In the genomic region with DNA sequence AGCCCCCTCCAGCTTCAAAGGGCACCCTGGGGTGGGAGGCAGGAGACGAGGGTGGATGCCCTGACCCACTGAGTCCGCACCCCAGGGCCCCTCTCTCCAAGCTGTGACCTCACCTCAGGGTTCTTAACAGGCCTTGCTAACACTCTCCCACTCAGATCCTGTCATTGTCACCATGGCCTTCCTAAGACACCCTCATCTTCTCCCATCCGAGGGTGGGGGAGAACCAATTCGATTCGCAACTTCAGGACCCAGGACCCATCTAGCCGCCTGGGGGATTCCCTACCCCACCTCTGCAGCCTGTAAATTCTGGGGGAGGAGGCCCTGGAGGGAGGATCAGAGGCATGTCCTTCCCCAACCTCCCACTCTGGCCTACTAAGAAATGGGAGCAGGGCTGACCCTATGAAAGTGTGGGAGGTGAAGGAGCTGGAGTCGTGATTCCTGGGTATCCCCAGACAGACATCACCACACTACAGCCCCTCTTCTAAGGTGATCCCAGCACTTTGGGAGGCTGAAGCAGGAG, we compare ENCODE assay signal across 7 cellular contexts. TPM values are rescaled to one million over a fixed set of nuclear protein-coding genes. Genes with fewer than 3 reads are reported as not detected.
DNase-seq lines count a peak whose midpoint lies in the region; ATAC-seq, FAIRE-seq and TF ChIP-seq lines count a peak whose summit lies in the region.

No MANE protein-coding gene starts in this region.

- peaks cover 4% of the 10 kb centered on the region for H3K36me3 ChIP-seq in colonic mucosa
- H3K36me3 ChIP-seq in skeletal muscle satellite cell (ENCODE audit: insufficient read depth, low read length) = peaks cover 22% of the 10 kb centered on the region

- H3K9ac ChIP-seq in colonic mucosa (ENCODE audit: low read depth in 2 of 2, low read length in 2 of 2) (no peak overlapping the region), skeletal muscle satellite cell (ENCODE audit: low read depth, low read length) (peak overlapping the region; percentile 45)

- FAIRE-seq in H54 (lab: Jason Lieb, UNC) = no peak

- H3K9me3 ChIP-seq in colonic mucosa (no peaks in the 10 kb centered on the region), skeletal muscle satellite cell (replicated peaks; ENCODE audit: low read length) (no peaks in the 10 kb centered on the region)

- H3K4me2 ChIP-seq in skeletal muscle satellite cell (ENCODE audit: low read length) = peak overlapping the region; percentile 57

- peak overlapping the region; percentile 63 for H3K27ac ChIP-seq in colonic mucosa

- H3K27me3 ChIP-seq in colonic mucosa = no peaks in the 10 kb centered on the region
- H3K27me3 ChIP-seq in skeletal muscle satellite cell (ENCODE audit: control insufficient read depth, insufficient read depth, low read length) = no peaks in the 10 kb centered on the region

- no peak for TF ChIP-seq CTCF in colonic mucosa (IDR thresholded peaks at IDR 0.05)

- DNase-seq in colonic mucosa (no peak), NCI-H2227 treated with DMSO at 0.1 percent for 48 hours (lab: John Stamatoyannopoulos, UW) (no peak), H54 (ENCODE audit: insufficient read length, low spot score) (no peak)
- DNase-seq in stimulated activated CD8-positive, alpha-beta memory T cell treated with anti-CD3 and anti-CD28 coated beads, Interleukin-4, amount 100 ng/mL, for 48 hours = no peak

- no peak for TF ChIP-seq POLR2A in H54 (IDR thresholded peaks at IDR 0.05; ENCODE audit: low read depth, low read length)

- H3K4me3 ChIP-seq in colonic mucosa = no peak overlapping the region
- H3K4me3 ChIP-seq in skeletal muscle satellite cell (ENCODE audit: low read length) = no peak overlapping the region

- H3K4me1 ChIP-seq in colonic mucosa (peaks cover 19% of the 10 kb centered on the region), skeletal muscle satellite cell (ENCODE audit: control insufficient read depth, insufficient read depth, low read length) (peaks cover 25% of the 10 kb centered on the region)

- ATAC-seq in GM19395 (IDR thresholded peaks at IDR 0.05; ENCODE audit: unreplicated experiment) (peak; percentile 20), HG03103 (IDR thresholded peaks at IDR 0.05; ENCODE audit: low read depth, unreplicated experiment) (peak; percentile 5)

- intact Hi-C loops in colonic mucosa (cut with DNase I) = no loop called here

RNA-seq across cellular contexts. Expression of a gene that starts 17.4 kb away (rescaled TPM):
- 10 to 100 TPM; 64.9 to 79.6 TPM for total RNA-seq in colonic mucosa
- total RNA-seq in skeletal muscle satellite cell (2012; rRNA removed) = 62.9 and 69.2 TPM in 2 replicates

RNA-seq across cellular contexts. Expression of a gene that starts 52.5 kb away (rescaled TPM):
- total RNA-seq in colonic mucosa = 1 to 10 TPM; 4.8 to 5.6 TPM
- total RNA-seq in skeletal muscle satellite cell (2012; rRNA removed) = 4.8 and 6.1 TPM in 2 replicates

RNA-seq across cellular contexts. Expression of a gene that starts 52.8 kb away (rescaled TPM):
- 10 to 100 TPM in 1 of 2 donors, 1 to 10 TPM in 1; 9.7 to 27.6 TPM for total RNA-seq in colonic mucosa
- total RNA-seq in skeletal muscle satellite cell (2012; rRNA removed) = 4.4 and 4.6 TPM in 2 replicates
